In genomic region chr20:46648903-46649649, GRCh38 we compare ENCODE assay signal across 1 cellular context.
TF ChIP-seq lines count a peak whose summit lies in the region.

No MANE protein-coding gene starts in this region.

TF ChIP-seq in K562, 482 proteins besides CTCF, POLR2A, EP300 and RAD21 (continued from another document):
- TF ChIP-seq, protein P1, sequence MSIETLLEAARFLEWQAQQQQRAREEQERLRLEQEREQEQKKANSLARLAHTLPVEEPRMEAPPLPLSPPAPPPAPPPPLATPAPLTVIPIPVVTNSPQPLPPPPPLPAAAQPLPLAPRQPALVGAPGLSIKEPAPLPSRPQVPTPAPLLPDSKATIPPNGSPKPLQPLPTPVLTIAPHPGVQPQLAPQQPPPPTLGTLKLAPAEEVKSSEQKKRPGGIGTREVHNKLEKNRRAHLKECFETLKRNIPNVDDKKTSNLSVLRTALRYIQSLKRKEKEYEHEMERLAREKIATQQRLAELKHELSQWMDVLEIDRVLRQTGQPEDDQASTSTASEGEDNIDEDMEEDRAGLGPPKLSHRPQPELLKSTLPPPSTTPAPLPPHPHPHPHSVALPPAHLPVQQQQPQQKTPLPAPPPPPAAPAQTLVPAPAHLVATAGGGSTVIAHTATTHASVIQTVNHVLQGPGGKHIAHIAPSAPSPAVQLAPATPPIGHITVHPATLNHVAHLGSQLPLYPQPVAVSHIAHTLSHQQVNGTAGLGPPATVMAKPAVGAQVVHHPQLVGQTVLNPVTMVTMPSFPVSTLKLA (conservative IDR thresholded peaks at IDR 0.05), result peak in 1 of 2 experiments; percentile 43; a peak in 1 of 4 replicates
- TF ChIP-seq LEF1 (IDR thresholded peaks at IDR 0.05), result peak; percentile 57; the same call in 1 of the 2 replicates
- TF ChIP-seq CTBP1 (IDR thresholded peaks at IDR 0.05; ENCODE audit: borderline replicate concordance), result peak; percentile 43; the same call in 1 of the 2 replicates
- peak; percentile 78; the same call in 1 of the 2 replicates for TF ChIP-seq CC2D1A (IDR thresholded peaks at IDR 0.05)
- TF ChIP-seq MIER1 (IDR thresholded peaks at IDR 0.05; ENCODE audit: low read depth), result peak; percentile 56; the same call in 1 of the 2 replicates
- TF ChIP-seq TEAD4 (IDR thresholded peaks at IDR 0.05; ENCODE audit: low read length), result peak; percentile 85
- no peak for TF ChIP-seq TEAD4 (CRISPR knock-in tag; IDR thresholded peaks at IDR 0.05; ENCODE audit: borderline replicate concordance)
